8 cellular contexts compared by ENCODE assay signal in genomic region chr19:51020988-51021651, GRCh38. TPM values are rescaled to one million over a fixed set of nuclear protein-coding genes. Genes with fewer than 3 reads are reported as not detected.
DNase-seq lines count a peak whose midpoint lies in the region; FAIRE-seq and TF ChIP-seq lines count a peak whose summit lies in the region.

No MANE protein-coding gene starts in this region.

- H3K36me3 ChIP-seq in BE2C (no peaks in the 10 kb centered on the region), mesenchymal stem cell (ENCODE audit: control insufficient read depth in 1 of 2, insufficient read depth in 2 of 2, low read depth in 1 of 2, low read length in 2 of 2) (no peaks in the 10 kb centered on the region)

- peaks cover 2% of the 10 kb centered on the region for H3K36me3 Mint-ChIP-seq in chondrocyte (ENCODE audit: low read depth)

- no peaks in the 10 kb centered on the region for H3K9me3 Mint-ChIP-seq in chondrocyte (ENCODE audit: low read depth)

- H3K27ac ChIP-seq in mesenchymal stem cell (ENCODE audit: low read length, poor library complexity, severe bottlenecking), result no peak overlapping the region

- H3K14ac ChIP-seq in mesenchymal stem cell (ENCODE audit: low read length in 2 of 2), result no peak overlapping the region

- H2BK5ac ChIP-seq in mesenchymal stem cell (ENCODE audit: low read depth, low read length, poor library complexity, severe bottlenecking), result no peak overlapping the region

- H2BK120ac ChIP-seq in mesenchymal stem cell (ENCODE audit: low read depth, low read length), result no peak overlapping the region

- DNase-seq in BE2C (peak; percentile 27), GM13977 (ENCODE audit: low spot score) (no peak), NCI-H69 (lab: John Stamatoyannopoulos, UW) (peak; percentile 61), chondrocyte (ENCODE audit: low spot score) (no peak), mesenchymal stem cell (peak; percentile 47), HPDE6-E6E7 (ENCODE audit: extremely low spot score) (no peak), GM12892 (ENCODE audit: insufficient read length) (no peak)
- no peak for DNase-seq in stimulated activated CD4-positive, alpha-beta T cell treated with anti-CD3 and anti-CD28 coated beads, Interleukin-2, amount 100 ng/mL, for 48 hours

- H2AK5ac ChIP-seq in mesenchymal stem cell (ENCODE audit: low read length, severe bottlenecking), result no peak overlapping the region

- no peak overlapping the region for H3K27ac Mint-ChIP-seq in chondrocyte (ENCODE audit: unreplicated experiment)

- no peak for FAIRE-seq in GM12892 (lab: Jason Lieb, UNC)

- H3K9me3 ChIP-seq in BE2C (no peaks in the 10 kb centered on the region), mesenchymal stem cell (ENCODE audit: control insufficient read depth, low read length) (no peaks in the 10 kb centered on the region)

- H3K4me3 ChIP-seq in BE2C (ENCODE audit: low read depth, low read length) (no peak overlapping the region), mesenchymal stem cell (ENCODE audit: insufficient read depth in 1 of 2, low read depth in 1 of 2, low read length in 2 of 2) (no peak overlapping the region)

- TF ChIP-seq CTCF in BE2C (IDR thresholded peaks at IDR 0.05; ENCODE audit: low read depth, low read length), result peak; percentile 71
- TF ChIP-seq CTCF in GM13977 (IDR thresholded peaks at IDR 0.05; ENCODE audit: extremely low read depth, insufficient read depth, missing control alignments), result peak; percentile 57
- peak; percentile 79 for TF ChIP-seq CTCF in chondrocyte (IDR thresholded peaks at IDR 0.05)

- no peak overlapping the region for H3K4me3 Mint-ChIP-seq in chondrocyte (ENCODE audit: unreplicated experiment)

- no peak overlapping the region for H3K23ac ChIP-seq in mesenchymal stem cell (ENCODE audit: low read length in 2 of 2)

- no peak overlapping the region for H2BK12ac ChIP-seq in mesenchymal stem cell (ENCODE audit: low read length in 2 of 2)

- H2AFZ ChIP-seq in mesenchymal stem cell (ENCODE audit: low read depth, low read length), result no peak overlapping the region

- H4K8ac ChIP-seq in mesenchymal stem cell (ENCODE audit: low read length), result no peak overlapping the region

- no peak overlapping the region for H3K18ac ChIP-seq in mesenchymal stem cell (ENCODE audit: low read depth in 1 of 2, low read length in 2 of 2)

- no peak overlapping the region for H2BK15ac ChIP-seq in mesenchymal stem cell (ENCODE audit: low read depth, poor library complexity, severe bottlenecking)

- in situ Hi-C loops in GM13977 (cut with MboI; ENCODE audit: low pct_unique_long_range_greater_than_20kb, low sequenced_read_pairs, unreplicated experiment), result no loop called here

- H4K91ac ChIP-seq in mesenchymal stem cell (ENCODE audit: low read length), result no peak overlapping the region

- no peak overlapping the region for H3K4me2 ChIP-seq in mesenchymal stem cell (ENCODE audit: low read length, poor library complexity, severe bottlenecking)

- no peak overlapping the region for H3K9ac ChIP-seq in mesenchymal stem cell (ENCODE audit: low read length)

- H3K4me1 Mint-ChIP-seq in chondrocyte (ENCODE audit: low read depth), result peaks cover 6% of the 10 kb centered on the region

- H3K4me1 ChIP-seq in BE2C (no peaks in the 10 kb centered on the region), mesenchymal stem cell (ENCODE audit: control insufficient read depth, insufficient read depth, low read depth, low read length) (peaks cover 12% of the 10 kb centered on the region)

- peaks cover 43% of the 10 kb centered on the region for H3K27me3 Mint-ChIP-seq in chondrocyte (ENCODE audit: low read depth)

- H3K27me3 ChIP-seq in BE2C (peaks cover 80% of the 10 kb centered on the region), mesenchymal stem cell (ENCODE audit: control insufficient read depth in 1 of 2, insufficient read depth in 1 of 2, low read length in 2 of 2) (peaks cover 37 to 71% of the 10 kb centered on the region in 2 experiments)

- WGBS in mesenchymal stem cell, result 43% methylated on average over 7 of the region's 7 CpGs

- no peaks in the 10 kb centered on the region for H3K79me1 ChIP-seq in mesenchymal stem cell (replicated peaks; ENCODE audit: low read length, poor library complexity, severe bottlenecking)

- no peak overlapping the region for H3K4ac ChIP-seq in mesenchymal stem cell (ENCODE audit: low read depth in 1 of 2, low read length in 2 of 2)

- TF ChIP-seq POLR2A in GM12892 (IDR thresholded peaks at IDR 0.05; ENCODE audit: low read depth, low read length), result no peak

RNA-seq across cellular contexts. Expression of gene KLK10, which starts 1.6 kb away (rescaled TPM):
- not detected for polyA plus RNA-seq in BE2C (2012; ENCODE audit: insufficient read depth, insufficient read length, low read depth)
- not detected in 3 replicates for total RNA-seq in chondrocyte
- not detected for polyA plus RNA-seq in mesenchymal stem cell (2013, experiment 1 of 2)
- polyA plus RNA-seq in mesenchymal stem cell (2013, experiment 2 of 2), result not detected
- polyA plus RNA-seq in GM12892 (2012; ENCODE audit: missing spikeins), result not detected

RNA-seq across cellular contexts. Expression of gene KLK11, which starts 5.3 kb away (rescaled TPM):
- polyA plus RNA-seq in BE2C (2012; ENCODE audit: insufficient read depth, insufficient read length, low read depth), result not detected
- not detected in 3 replicates for total RNA-seq in chondrocyte
- not detected for polyA plus RNA-seq in mesenchymal stem cell (2013, experiment 1 of 2)
- polyA plus RNA-seq in mesenchymal stem cell (2013, experiment 2 of 2), result not detected
- not detected for polyA plus RNA-seq in GM12892 (2012; ENCODE audit: missing spikeins)

RNA-seq across cellular contexts. Expression of gene KLK12, which starts 13.7 kb away (rescaled TPM):
- polyA plus RNA-seq in BE2C (2012; ENCODE audit: insufficient read depth, insufficient read length, low read depth), result not detected
- not detected in 3 replicates for total RNA-seq in chondrocyte
- polyA plus RNA-seq in mesenchymal stem cell (2013, experiment 1 of 2), result not detected
- not detected for polyA plus RNA-seq in mesenchymal stem cell (2013, experiment 2 of 2)
- polyA plus RNA-seq in GM12892 (2012; ENCODE audit: missing spikeins), result not detected

RNA-seq across cellular contexts. Expression of gene KLK8, which starts 19.7 kb away (rescaled TPM):
- polyA plus RNA-seq in BE2C (2012; ENCODE audit: insufficient read depth, insufficient read length, low read depth), result not detected
- total RNA-seq in chondrocyte, result not detected in 3 replicates
- not detected for polyA plus RNA-seq in mesenchymal stem cell (2013, experiment 1 of 2)
- polyA plus RNA-seq in mesenchymal stem cell (2013, experiment 2 of 2), result not detected
- polyA plus RNA-seq in GM12892 (2012; ENCODE audit: missing spikeins), result not detected

RNA-seq across cellular contexts. Expression of gene KLK7, which starts 37.4 kb away (rescaled TPM):
- not detected for polyA plus RNA-seq in BE2C (2012; ENCODE audit: insufficient read depth, insufficient read length, low read depth)
- total RNA-seq in chondrocyte, result not detected in 3 replicates
- polyA plus RNA-seq in mesenchymal stem cell (2013, experiment 1 of 2), result not detected
- not detected for polyA plus RNA-seq in mesenchymal stem cell (2013, experiment 2 of 2)
- not detected for polyA plus RNA-seq in GM12892 (2012; ENCODE audit: missing spikeins)

Comparison
In these comparisons a context has a peak if more than half of its experiments do, and no peak if none do; other contexts are left out.
1. DNase-seq: peak in BE2C (single experiment), NCI-H69 (single experiment) and mesenchymal stem cell (single experiment); none in GM13977 (single experiment), chondrocyte (single experiment), HPDE6-E6E7 (single experiment), stimulated activated CD4-positive, alpha-beta T cell treated with anti-CD3 and anti-CD28 coated beads, Interleukin-2, amount 100 ng/mL, for 48 hours (0 of 2) and GM12892 (single experiment).
2. Peak in every context shown above with its lines, with median percentiles within 50 percentile points of each other: CTCF ChIP-seq.